ENCODE assay signal across 8 cellular contexts in the genomic region with DNA sequence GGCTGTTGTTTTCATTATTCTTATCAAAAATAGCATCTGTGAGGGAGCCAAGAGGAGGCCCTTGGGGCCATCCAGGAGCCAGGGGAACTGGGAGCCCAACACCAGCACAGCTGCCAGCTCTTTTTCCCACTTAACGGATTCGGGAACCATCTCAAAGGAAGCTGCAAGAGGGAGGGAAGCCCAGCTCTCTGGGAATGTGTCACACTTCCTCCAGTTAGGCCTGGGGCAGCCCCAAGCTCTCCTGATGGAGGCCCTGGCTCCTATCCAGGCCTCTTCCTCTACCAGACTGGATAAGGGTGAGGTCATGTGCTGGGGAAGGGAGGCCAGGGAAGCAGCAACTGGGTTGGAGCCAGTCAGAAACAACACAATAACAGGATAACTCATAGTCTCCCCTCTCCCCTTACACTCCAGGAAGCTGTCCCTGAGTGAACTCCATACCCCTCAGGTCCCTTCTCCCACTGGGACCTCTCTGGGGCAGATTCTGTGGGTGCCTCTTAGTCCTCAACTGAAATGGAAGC. TPM values are rescaled to one million over a fixed set of nuclear protein-coding genes. Genes with fewer than 3 reads are reported as not detected.
DNase-seq lines count a peak whose midpoint lies in the region; ATAC-seq, FAIRE-seq and TF ChIP-seq lines count a peak whose summit lies in the region.

No MANE protein-coding gene starts in this region.

- H3K36me3 ChIP-seq in sigmoid colon: no peaks in the 10 kb centered on the region

- no peak for TF ChIP-seq POLR2A in sigmoid colon (IDR thresholded peaks at IDR 0.05)

- no peak overlapping the region for H3K27ac ChIP-seq in sigmoid colon

- no peaks in the 10 kb centered on the region for H3K9me3 ChIP-seq in sigmoid colon

- FAIRE-seq in GM19239 (lab: Jason Lieb, UNC): no peak

- H3K4me3 ChIP-seq in fibroblast of mammary gland (ENCODE audit: control insufficient read depth, low read depth, low read length): no peak overlapping the region
- no peak overlapping the region for H3K4me3 ChIP-seq in sigmoid colon

- intact Hi-C loops in sigmoid colon (cut with DNase I): no loop called here

- H3K4me1 ChIP-seq in sigmoid colon: no peaks in the 10 kb centered on the region

- ATAC-seq in HG03025 (IDR thresholded peaks at IDR 0.05; ENCODE audit: low FRiP score, unreplicated experiment): no peak

- no peak for TF ChIP-seq CTCF in fibroblast of mammary gland (conservative IDR thresholded peaks at IDR 0.05; ENCODE audit: control insufficient read depth, insufficient read depth, low read depth, low read length)
- no peak for TF ChIP-seq CTCF in sigmoid colon (IDR thresholded peaks at IDR 0.05)

- H3K27me3 ChIP-seq in sigmoid colon: no peaks in the 10 kb centered on the region

- no peak for TF ChIP-seq EP300 in sigmoid colon (IDR thresholded peaks at IDR 0.05)

- WGBS in sigmoid colon, 2 donors: 63 to 74% methylated on average over 2 of the region's 2 CpGs

- DNase-seq in GM04504 (ENCODE audit: low read depth) (peak; percentile 90), RPMI7951 (ENCODE audit: low read depth) (peak; percentile 100), fibroblast of mammary gland (ENCODE audit: low read depth) (peak; percentile 98), sigmoid colon (peak; percentile 82), NCI-H2196 treated with DMSO at 0.1 percent for 48 hours (lab: John Stamatoyannopoulos, UW; ENCODE audit: unreplicated experiment) (no peak), GM19239 (ENCODE audit: insufficient read length, low spot score) (no peak)
- DNase-seq in stimulated activated CD4-positive, alpha-beta T cell treated with anti-CD3 and anti-CD28 coated beads, Interleukin-15, amount 100 ng/mL, for 24 hours: no peak

RNA-seq across cellular contexts. Expression of gene CSF2, which starts 12.7 kb away (rescaled TPM):
- 4.8 and 6.4 TPM in 2 replicates for total RNA-seq in RPMI7951 (2014; rRNA removed; shearing (Covaris generic))
- total RNA-seq in sigmoid colon: not detected
- polyA plus RNA-seq in sigmoid colon: 1 to 10 TPM in 1 of 3 donors, not detected in 2; 1.1 TPM

RNA-seq across cellular contexts. Expression of gene IL3, which starts 25.9 kb away (rescaled TPM):
- total RNA-seq in RPMI7951 (2014; rRNA removed; shearing (Covaris generic)): not detected in 2 replicates
- not detected for total RNA-seq in sigmoid colon
- polyA plus RNA-seq in sigmoid colon: not detected

Comparison
In these comparisons a context has a peak if more than half of its experiments do, and no peak if none do; other contexts are left out.
1. DNase-seq: peak in GM04504 (single experiment), RPMI7951 (single experiment), fibroblast of mammary gland (single experiment) and sigmoid colon (single experiment); none in NCI-H2196 treated with DMSO at 0.1 percent for 48 hours (single experiment), GM19239 (single experiment) and stimulated activated CD4-positive, alpha-beta T cell treated with anti-CD3 and anti-CD28 coated beads, Interleukin-15, amount 100 ng/mL, for 24 hours (single experiment).